In genomic region chr2:184370954-184371353, GRCh38 we compare ENCODE assay signal across 14 cellular contexts.
"Had no signal": no experiment of that assay in that cellular context is flagged by ENCODE, and none has a peak within 500 bp of the region (broad histone marks: within the 10 kb centered on the region; RNA-seq: fewer than 3 reads in every experiment).

No MANE protein-coding gene starts in this region.

- H3K9me3 ChIP-seq: mucosa of descending colon, right atrium auricular region had no signal

- H3K27ac Mint-ChIP-seq: activated naive CD4-positive, alpha-beta T cell treated with anti-CD3 and anti-CD28 coated beads, Interleukin-2, amount 10 ng/mL, durations not matched to agents 7 days and 5 days; activated T-helper 17 cell treated with anti-CD3 and anti-CD28 coated beads, Interleukin-2, amount 50 U/mL, for 72 hours; natural killer cell; stimulated activated effector memory CD8-positive, alpha-beta T cell treated with anti-CD3 and anti-CD28 coated beads, Interleukin-12 subunit alpha, Interleukin-12 subunit beta, amount 100 ng/mL, for 72 hours had no signal

- H3K36me3 ChIP-seq: right atrium auricular region, WERI-Rb-1 had no signal

- H3K4me1 ChIP-seq: foreskin keratinocyte, right atrium auricular region had no signal

- H3K4me3 ChIP-seq: mucosa of descending colon, right atrium auricular region had no signal

- ATAC-seq: activated T-helper 17 cell treated with anti-CD3 and anti-CD28 coated beads, Interleukin-2, amount 50 U/mL, for 72 hours; foreskin keratinocyte; mucosa of descending colon; natural killer cell; stimulated activated effector memory CD8-positive, alpha-beta T cell treated with anti-CD3 and anti-CD28 coated beads, Interleukin-12 subunit alpha, Interleukin-12 subunit beta, amount 100 ng/mL, for 72 hours had no signal

- H3K27me3 Mint-ChIP-seq: activated naive CD4-positive, alpha-beta T cell treated with anti-CD3 and anti-CD28 coated beads, Interleukin-2, amount 10 ng/mL, durations not matched to agents 7 days and 5 days; activated T-helper 17 cell treated with anti-CD3 and anti-CD28 coated beads, Interleukin-2, amount 50 U/mL, for 72 hours had no signal

- H3K4me3 Mint-ChIP-seq: activated naive CD4-positive, alpha-beta T cell treated with anti-CD3 and anti-CD28 coated beads, Interleukin-2, amount 10 ng/mL, durations not matched to agents 7 days and 5 days; activated T-helper 17 cell treated with anti-CD3 and anti-CD28 coated beads, Interleukin-2, amount 50 U/mL, for 72 hours; natural killer cell; stimulated activated effector memory CD8-positive, alpha-beta T cell treated with anti-CD3 and anti-CD28 coated beads, Interleukin-12 subunit alpha, Interleukin-12 subunit beta, amount 100 ng/mL, for 72 hours had no signal

- H3K36me3 Mint-ChIP-seq: activated naive CD4-positive, alpha-beta T cell treated with anti-CD3 and anti-CD28 coated beads, Interleukin-2, amount 10 ng/mL, durations not matched to agents 7 days and 5 days; natural killer cell; stimulated activated effector memory CD8-positive, alpha-beta T cell treated with anti-CD3 and anti-CD28 coated beads, Interleukin-12 subunit alpha, Interleukin-12 subunit beta, amount 100 ng/mL, for 72 hours had no signal

- H3K27me3 ChIP-seq: foreskin keratinocyte, right atrium auricular region had no signal

- H3K4me1 Mint-ChIP-seq: activated naive CD4-positive, alpha-beta T cell treated with anti-CD3 and anti-CD28 coated beads, Interleukin-2, amount 10 ng/mL, durations not matched to agents 7 days and 5 days; activated T-helper 17 cell treated with anti-CD3 and anti-CD28 coated beads, Interleukin-2, amount 50 U/mL, for 72 hours; natural killer cell; stimulated activated effector memory CD8-positive, alpha-beta T cell treated with anti-CD3 and anti-CD28 coated beads, Interleukin-12 subunit alpha, Interleukin-12 subunit beta, amount 100 ng/mL, for 72 hours had no signal

- H3K9me3 Mint-ChIP-seq: activated naive CD4-positive, alpha-beta T cell treated with anti-CD3 and anti-CD28 coated beads, Interleukin-2, amount 10 ng/mL, durations not matched to agents 7 days and 5 days had no signal

- H3K27ac ChIP-seq: foreskin keratinocyte, right atrium auricular region, WERI-Rb-1 had no signal

- DNase-seq: activated CD4-positive, alpha-beta T cell treated with anti-CD3 and anti-CD28 coated beads for 48 hours; activated CD8-positive, alpha-beta memory T cell treated with anti-CD3 and anti-CD28 coated beads for 24 hours; activated naive CD4-positive, alpha-beta T cell treated with anti-CD3 and anti-CD28 coated beads, Interleukin-2, amount 10 ng/mL, durations not matched to agents 7 days and 5 days; head of caudate nucleus; mucosa of descending colon; natural killer cell; posterior cingulate gyrus; small intestine; trophoblast cell; WERI-Rb-1 had no signal
